ENCODE assay signal across 12 cellular contexts in the genomic region with DNA sequence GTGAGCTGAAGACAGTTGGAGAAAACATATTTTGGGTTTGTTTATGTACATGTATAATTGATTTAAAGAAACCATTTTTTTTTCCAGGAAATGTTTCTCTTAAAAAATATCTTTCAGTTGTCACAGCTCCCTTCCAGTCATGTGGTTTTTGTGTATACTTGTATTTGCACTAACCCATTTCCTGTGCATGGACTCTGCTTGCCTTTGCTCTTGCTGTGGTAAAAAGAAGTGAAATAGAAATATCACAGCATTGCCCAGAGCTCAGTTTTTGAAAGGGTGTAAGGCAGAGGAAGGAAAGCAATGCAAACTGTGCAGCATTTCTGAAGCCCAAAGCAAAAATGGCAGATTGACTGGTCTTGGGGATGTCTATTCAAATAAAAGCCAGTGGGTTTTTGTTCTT. TPM values are rescaled to one million over a fixed set of nuclear protein-coding genes. Genes with fewer than 3 reads are reported as not detected.
DNase-seq lines count a peak whose midpoint lies in the region; ATAC-seq and TF ChIP-seq lines count a peak whose summit lies in the region.
"Had no signal": no experiment of that assay in that cellular context is flagged by ENCODE, and none has a peak within 500 bp of the region (broad histone marks: within the 10 kb centered on the region; RNA-seq: fewer than 3 reads in every experiment).

No MANE protein-coding gene starts in this region.

- no peaks in the 10 kb centered on the region for H3K4me1 ChIP-seq in GM23248 (ENCODE audit: insufficient read depth)
- H3K4me1 ChIP-seq: adrenal gland, Peyer's patch had no signal

- in situ Hi-C loops in GM23248 (cut with MboI): no loop called here

- CTCF ChIA-PET in CD4-positive, alpha-beta T cell (lab: Charles Lee): interaction anchor here (0.8 kb wide), 1 partner anchor 50 kb away, joined by 5 read pairs; no protein-coding TSS in a partner anchor
- CTCF ChIA-PET in activated CD4-positive, alpha-beta memory T cell treated with anti-CD3 and anti-CD28 coated beads for 36 hours (lab: Charles Lee): interaction anchor here (0.7 to 1.5 kb wide), 4 partner anchors 9 to 613 kb away, joined by 3 to 5 read pairs (median 3); no protein-coding TSS in a partner anchor

- no peak overlapping the region for H2AFZ ChIP-seq in GM23248

- POLR2A ChIA-PET in CD4-positive, alpha-beta T cell (lab: Charles Lee): interaction anchor here (0.7 to 3.5 kb wide), 21 partner anchors 10 to 221 kb away, joined by 3 to 96 read pairs (median 4); a partner anchor contains a TSS
- POLR2A ChIA-PET in activated CD4-positive, alpha-beta memory T cell treated with anti-CD3 and anti-CD28 coated beads for 36 hours (lab: Charles Lee): interaction anchor here (0.7 to 1.8 kb wide), 3 partner anchors 10 to 125 kb away, joined by 3 to 14 read pairs (median 6); a partner anchor contains a TSS

- H3K9me3 Mint-ChIP-seq in CD4-positive, alpha-beta T cell: no peaks in the 10 kb centered on the region
- peaks cover 3% of the 10 kb centered on the region for H3K9me3 Mint-ChIP-seq in activated CD4-positive, alpha-beta memory T cell treated with anti-CD3 and anti-CD28 coated beads for 36 hours

- H4K20me1 ChIP-seq in GM23248 (ENCODE audit: insufficient read depth): no peaks in the 10 kb centered on the region

- peak overlapping the region; percentile 85 for H3K27ac Mint-ChIP-seq in CD4-positive, alpha-beta T cell
- peak overlapping the region; percentile 57 for H3K27ac Mint-ChIP-seq in activated CD4-positive, alpha-beta memory T cell treated with anti-CD3 and anti-CD28 coated beads for 36 hours

- H3K79me2 ChIP-seq in GM23248 (ENCODE audit: insufficient read depth): no peaks in the 10 kb centered on the region

- H3K4me3 Mint-ChIP-seq in CD4-positive, alpha-beta T cell: peak overlapping the region; percentile 70
- no peak overlapping the region for H3K4me3 Mint-ChIP-seq in activated CD4-positive, alpha-beta memory T cell treated with anti-CD3 and anti-CD28 coated beads for 36 hours

- H3K9me2 ChIP-seq in GM23248 (ENCODE audit: insufficient read depth): no peaks in the 10 kb centered on the region

- H3K4me2 ChIP-seq in GM23248 (ENCODE audit: unreplicated experiment): no peak overlapping the region

- intact Hi-C loops in CD4-positive, alpha-beta T cell (cut with DNase I, micrococcal nuclease): no loop called here
- intact Hi-C loops in activated CD4-positive, alpha-beta memory T cell treated with anti-CD3 and anti-CD28 coated beads for 36 hours (cut with micrococcal nuclease): no loop called here

- peaks cover 74% of the 10 kb centered on the region for H3K4me1 Mint-ChIP-seq in CD4-positive, alpha-beta T cell (ENCODE audit: low read depth)
- peaks cover 59% of the 10 kb centered on the region for H3K4me1 Mint-ChIP-seq in activated CD4-positive, alpha-beta memory T cell treated with anti-CD3 and anti-CD28 coated beads for 36 hours (ENCODE audit: low read depth)

- H3K9ac ChIP-seq in GM23248: no peak overlapping the region

- no peaks in the 10 kb centered on the region for H3F3A ChIP-seq in GM23248 (ENCODE audit: insufficient read depth)

- no peaks in the 10 kb centered on the region for H3K27me3 ChIP-seq in CD4-positive, alpha-beta T cell (ENCODE audit: control insufficient read depth, insufficient read depth, low read length)
- H3K27me3 ChIP-seq in GM23248 (replicated peaks; ENCODE audit: insufficient read depth): no peaks in the 10 kb centered on the region
- H3K27me3 ChIP-seq: adrenal gland, neutrophil, Peyer's patch had no signal

- no peaks in the 10 kb centered on the region for H3K36me3 Mint-ChIP-seq in CD4-positive, alpha-beta T cell (ENCODE audit: low read depth)
- no peaks in the 10 kb centered on the region for H3K36me3 Mint-ChIP-seq in activated CD4-positive, alpha-beta memory T cell treated with anti-CD3 and anti-CD28 coated beads for 36 hours

- H3K36me3 ChIP-seq in GM23248 (ENCODE audit: low read depth): no peaks in the 10 kb centered on the region
- H3K36me3 ChIP-seq: adrenal gland, neutrophil, Peyer's patch had no signal

- H3K9me3 ChIP-seq in CD4-positive, alpha-beta T cell (ENCODE audit: control insufficient read depth, low read length): no peaks in the 10 kb centered on the region
- H3K9me3 ChIP-seq in GM23248 (ENCODE audit: low read depth): no peaks in the 10 kb centered on the region
- H3K9me3 ChIP-seq: adrenal gland, neutrophil, Peyer's patch had no signal

- H3K27ac ChIP-seq in CD4-positive, alpha-beta T cell (ENCODE audit: low read depth, low read length): no peak overlapping the region
- no peak overlapping the region for H3K27ac ChIP-seq in GM23248
- H3K27ac ChIP-seq: adrenal gland, neutrophil had no signal

- DNase-seq in CD4-positive, alpha-beta T cell: peak in 3 of 10 experiments; percentile 18 to 29 (median 22)
- DNase-seq in activated CD4-positive, alpha-beta memory T cell treated with anti-CD3 and anti-CD28 coated beads for 36 hours: no peak
- DNase-seq in inferior parietal cortex (ENCODE audit: extremely low spot score): no peak
- DNase-seq in GM23248: no peak
- DNase-seq in NCI-H1436 treated with DMSO at 0.1 percent for 48 hours (lab: John Stamatoyannopoulos, UW): no peak
- DNase-seq: adrenal gland, foreskin fibroblast had no signal

- no peak overlapping the region for H3K4me3 ChIP-seq in GM23248
- H3K4me3 ChIP-seq: adrenal gland, Peyer's patch had no signal

- ATAC-seq in CD4-positive, alpha-beta T cell (ENCODE audit: poor library complexity): peak; percentile 88
- peak; percentile 73 for ATAC-seq in GM19324 (IDR thresholded peaks at IDR 0.05; ENCODE audit: low FRiP score, unreplicated experiment)
- ATAC-seq in HG03103 (IDR thresholded peaks at IDR 0.05; ENCODE audit: low read depth, unreplicated experiment): peak; percentile 73
- no peak for ATAC-seq in HG02763 (IDR thresholded peaks at IDR 0.05; ENCODE audit: unreplicated experiment)

- no peak for TF ChIP-seq CTCF in CD4-positive, alpha-beta T cell (IDR thresholded peaks at IDR 0.05)

- H3K27me3 Mint-ChIP-seq in CD4-positive, alpha-beta T cell: no peaks in the 10 kb centered on the region
- H3K27me3 Mint-ChIP-seq in activated CD4-positive, alpha-beta memory T cell treated with anti-CD3 and anti-CD28 coated beads for 36 hours: no peaks in the 10 kb centered on the region

RNA-seq across cellular contexts. Expression of a gene that starts 10.4 kb away (rescaled TPM):
- 100 to 1,000 TPM; 184 to 209 TPM for total RNA-seq in CD4-positive, alpha-beta T cell
- total RNA-seq in activated CD4-positive, alpha-beta memory T cell treated with anti-CD3 and anti-CD28 coated beads for 36 hours: 100 to 1,000 TPM; 134 to 139 TPM
- total RNA-seq in GM23248 (2014; rRNA removed; shearing (Covaris generic)): 19.2 and 20.5 TPM in 2 replicates
- 6.1 and 8.5 TPM in 2 replicates for polyA plus RNA-seq in GM23248 (2016; fragmentation: Nextera tagmentation; extraction: Ambion mirVana)
